In the genomic region with DNA sequence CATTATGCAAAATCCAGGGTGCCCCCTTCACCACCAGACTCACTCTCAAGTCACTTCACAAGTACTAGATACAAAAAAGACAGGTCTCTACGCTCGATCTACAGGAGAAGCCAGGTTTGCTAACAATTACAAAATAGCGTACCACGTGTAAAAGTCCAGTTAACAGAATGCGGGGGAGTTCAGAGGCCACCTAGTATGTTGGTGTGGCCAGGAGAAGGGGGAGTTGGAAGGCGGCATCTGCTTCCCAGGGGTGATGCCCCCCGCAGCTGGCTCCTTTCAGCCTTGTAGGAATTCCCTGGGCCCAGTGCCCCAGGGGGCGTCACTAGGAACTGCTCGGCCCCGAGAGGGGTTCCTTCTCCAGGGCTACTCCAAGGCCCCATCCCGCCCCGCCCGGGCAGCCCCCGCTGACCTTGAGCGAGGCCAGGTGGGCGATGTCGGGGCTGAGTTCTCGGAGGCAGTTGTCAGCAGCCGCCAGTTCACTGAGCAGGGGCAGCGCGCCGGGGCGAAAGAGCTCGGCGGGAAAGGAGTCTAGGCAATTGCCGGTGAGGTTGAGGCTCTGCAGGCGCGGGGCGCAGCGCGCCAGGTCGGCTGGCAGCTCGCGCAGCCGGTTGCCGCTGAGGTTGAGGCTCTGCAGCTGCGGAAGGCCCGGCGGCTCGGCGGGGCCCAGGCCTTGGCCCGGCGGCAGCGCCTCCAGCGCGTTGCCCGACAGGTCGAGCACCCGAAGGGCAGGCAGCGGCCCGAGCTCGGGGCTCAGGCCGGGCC, we compare ENCODE assay signal across 9 cellular contexts. TPM values are rescaled to one million over a fixed set of nuclear protein-coding genes. Genes with fewer than 3 reads are reported as not detected.
DNase-seq lines count a peak whose midpoint lies in the region; ATAC-seq, FAIRE-seq and TF ChIP-seq lines count a peak whose summit lies in the region.
"Had no signal": no experiment of that assay in that cellular context is flagged by ENCODE, and none has a peak within 500 bp of the region (broad histone marks: within the 10 kb centered on the region; RNA-seq: fewer than 3 reads in every experiment).

No MANE protein-coding gene starts in this region.

- no peak overlapping the region for H4K8ac ChIP-seq in IMR-90 (ENCODE audit: low read depth in 2 of 2, low read length in 2 of 2)

- H3K9me3 ChIP-seq in IMR-90 (ENCODE audit: control insufficient read depth, insufficient read depth, low read length): no peaks in the 10 kb centered on the region

- no peak overlapping the region for H2BK20ac ChIP-seq in IMR-90 (ENCODE audit: low read depth, low read length)

- POLR2A ChIA-PET in activated CD4-positive, alpha-beta T cell treated with anti-CD3 and anti-CD28 coated beads, Interleukin-2, amount 10 ng/mL, durations not matched to agents 7 days and 5 days (lab: Charles Lee): no interaction called here
- POLR2A ChIA-PET in IMR-90 (lab: Charles Lee; ENCODE audit: unreplicated experiment): no interaction called here

- peak; percentile 13 for DNase-seq in activated CD4-positive, alpha-beta T cell treated with anti-CD3 and anti-CD28 coated beads, Interleukin-2, amount 10 ng/mL, durations not matched to agents 7 days and 5 days
- DNase-seq in activated CD4-positive, alpha-beta T cell treated with anti-CD3 and anti-CD28 coated beads for 4 hours: no peak
- no peak for DNase-seq in IMR-90
- peak; percentile 18 for DNase-seq in choroid plexus epithelial cell (ENCODE audit: low read depth)
- DNase-seq in naive B cell: no peak
- no peak for DNase-seq in NCI-H345 (lab: John Stamatoyannopoulos, UW)
- no peak for DNase-seq in RCC 7860 (ENCODE audit: low spot score)

- peak overlapping the region; percentile 93 for H2AK9ac ChIP-seq in IMR-90 (replicated peaks; ENCODE audit: low read depth, low read length, poor library complexity)

- H3K36me3 Mint-ChIP-seq in activated CD4-positive, alpha-beta T cell treated with anti-CD3 and anti-CD28 coated beads, Interleukin-2, amount 10 ng/mL, durations not matched to agents 7 days and 5 days (ENCODE audit: low read depth): peaks cover 8% of the 10 kb centered on the region
- no peaks in the 10 kb centered on the region for H3K36me3 Mint-ChIP-seq in naive B cell

- H3K4me3 ChIP-seq in IMR-90 (ENCODE audit: insufficient read depth, low read depth, low read length): peak overlapping the region; percentile 71
- H3K4me3 ChIP-seq in choroid plexus epithelial cell (ENCODE audit: low read depth, low read length): peak overlapping the region; percentile 77

- H3K79me1 ChIP-seq in IMR-90 (ENCODE audit: low read depth in 1 of 2, low read length in 2 of 2): peaks cover 8 to 39% of the 10 kb centered on the region in 2 experiments; a peak in 3 of 4 replicates

- peaks cover 7% of the 10 kb centered on the region; the same call in 1 of the 2 replicates for H3K4me1 ChIP-seq in IMR-90 (ENCODE audit: control insufficient read depth, insufficient read depth, low read length)

- no peak for TF ChIP-seq RAD21 in IMR-90 (IDR thresholded peaks at IDR 0.05; ENCODE audit: low read length)

- intact Hi-C loops in IMR-90 (cut with micrococcal nuclease): no loop called here

- peak overlapping the region; percentile 71; the same call in 1 of the 2 replicates for H4K5ac ChIP-seq in IMR-90 (ENCODE audit: low read depth, low read length)

- no peak overlapping the region for H3K18ac ChIP-seq in IMR-90 (ENCODE audit: low read depth, low read length)

- CTCF ChIA-PET in activated CD4-positive, alpha-beta T cell treated with anti-CD3 and anti-CD28 coated beads, Interleukin-2, amount 10 ng/mL, durations not matched to agents 7 days and 5 days (lab: Charles Lee): interaction anchor here (0.8 to 5.9 kb wide), 2 partner anchors 9 to 21 kb away, joined by 3 to 29 read pairs; no protein-coding TSS in a partner anchor
- CTCF ChIA-PET in IMR-90 (lab: Yijun Ruan, JAX): interaction anchor here (0.7 kb wide), 1 partner anchor 73 kb away, joined by 4 read pairs; no protein-coding TSS in a partner anchor

- peaks cover 38% of the 10 kb centered on the region for H4K20me1 ChIP-seq in IMR-90 (ENCODE audit: insufficient read depth, low read length)

- no peak for TF ChIP-seq POLR2A in IMR-90 (IDR thresholded peaks at IDR 0.05; ENCODE audit: low read depth, low read length)

- peak overlapping the region; percentile 58; the same call in 1 of the 2 replicates for H3K27ac ChIP-seq in IMR-90 (ENCODE audit: insufficient read depth, low read length)

- peak overlapping the region; percentile 97 for H2AFZ ChIP-seq in IMR-90 (replicated peaks; ENCODE audit: low read length, poor library complexity)

- no peak for FAIRE-seq in RCC 7860 (lab: Jason Lieb, UNC)
- FAIRE-seq: colon had no signal

- no peak overlapping the region for H3K14ac ChIP-seq in IMR-90 (replicated peaks; ENCODE audit: low read depth, low read length)

- peak overlapping the region; percentile 32; the same call in 1 of the 2 replicates for H3K4ac ChIP-seq in IMR-90 (ENCODE audit: low read depth, low read length)

- in situ Hi-C loops in IMR-90 (cut with MboI; ENCODE audit: low sequenced_read_pairs): no loop called here

- H3K27me3 Mint-ChIP-seq in activated CD4-positive, alpha-beta T cell treated with anti-CD3 and anti-CD28 coated beads, Interleukin-2, amount 10 ng/mL, durations not matched to agents 7 days and 5 days: no peaks in the 10 kb centered on the region
- H3K27me3 Mint-ChIP-seq in naive B cell: peaks cover 3 to 9% (median 8%) of the 10 kb centered on the region in 3 donors

- H3K9me3 Mint-ChIP-seq in activated CD4-positive, alpha-beta T cell treated with anti-CD3 and anti-CD28 coated beads, Interleukin-2, amount 10 ng/mL, durations not matched to agents 7 days and 5 days: no peaks in the 10 kb centered on the region
- H3K9me3 Mint-ChIP-seq in naive B cell: peaks cover 0 to 2% (median 0%) of the 10 kb centered on the region in 7 donors

- H3K4me1 Mint-ChIP-seq in activated CD4-positive, alpha-beta T cell treated with anti-CD3 and anti-CD28 coated beads, Interleukin-2, amount 10 ng/mL, durations not matched to agents 7 days and 5 days: peaks cover 44% of the 10 kb centered on the region
- peaks cover 28 to 47% (median 42%) of the 10 kb centered on the region in 3 donors for H3K4me1 Mint-ChIP-seq in naive B cell

- no peaks in the 10 kb centered on the region for H3K27me3 ChIP-seq in IMR-90 (ENCODE audit: control insufficient read depth, insufficient read depth, low read length)

- H2BK5ac ChIP-seq in IMR-90 (ENCODE audit: low read depth, low read length, poor library complexity, severe bottlenecking): no peak overlapping the region

- peak overlapping the region; percentile 87 for H3K9ac ChIP-seq in IMR-90 (ENCODE audit: low read depth, low read length)

- peak overlapping the region; percentile 82 for H3K4me3 Mint-ChIP-seq in activated CD4-positive, alpha-beta T cell treated with anti-CD3 and anti-CD28 coated beads, Interleukin-2, amount 10 ng/mL, durations not matched to agents 7 days and 5 days
- H3K4me3 Mint-ChIP-seq in naive B cell: peak overlapping the region; percentile 76 to 92 (median 89)

- peaks cover 4% of the 10 kb centered on the region; the same call in 1 of the 2 replicates for H3K9me1 ChIP-seq in IMR-90 (ENCODE audit: insufficient read depth, low read length)

- dilution Hi-C loops in IMR-90 (cut with HindIII; ENCODE audit: low sequenced_read_pairs, unreplicated experiment): no loop called here

- H3K56ac ChIP-seq in IMR-90 (ENCODE audit: extremely low read depth, insufficient read depth, low read length): no peak overlapping the region

- no peak overlapping the region; the same call in 1 of the 2 replicates for H2AK5ac ChIP-seq in IMR-90 (ENCODE audit: low read depth, low read length)

- peak overlapping the region; percentile 98 for H3K4me2 ChIP-seq in IMR-90 (ENCODE audit: low read depth, low read length)

- TF ChIP-seq CTCF in IMR-90 (conservative IDR thresholded peaks at IDR 0.05; ENCODE audit: low read depth, low read length) (no peak), choroid plexus epithelial cell (conservative IDR thresholded peaks at IDR 0.05; ENCODE audit: low read depth, low read length) (no peak)

- H4K91ac ChIP-seq in IMR-90 (ENCODE audit: insufficient read depth, low read depth, low read length): no peak overlapping the region

- no peak overlapping the region for H2BK15ac ChIP-seq in IMR-90 (ENCODE audit: low read depth, low read length)

- WGBS in IMR-90 (ENCODE audit: extremely low coverage in 2 of 2, insufficient read length in 1 of 2), 2 experiments: 2% methylated on average over 28 of the region's 53 CpGs; no CpG with 5 or more reads in 1 of the 2 experiments

- no TSS peak for BruUV-seq in IMR-90 (replicated peaks; lab: Mats Ljungman, UMichigan)

- no peak overlapping the region for H3K23ac ChIP-seq in IMR-90 (ENCODE audit: low read depth, low read length)

- peak; percentile 33 for ATAC-seq in IMR-90 (ENCODE audit: low read depth)
- no peak for ATAC-seq in naive B cell (ENCODE audit: low read depth in 2 of 2)
- no peak for ATAC-seq in GM21360 (IDR thresholded peaks at IDR 0.05; ENCODE audit: unreplicated experiment)

- no peak overlapping the region for H2BK120ac ChIP-seq in IMR-90 (ENCODE audit: low read depth, low read length)

- H3K36me3 ChIP-seq in IMR-90 (ENCODE audit: control insufficient read depth, insufficient read depth, low read length): peaks cover 11% of the 10 kb centered on the region

- H3K27ac Mint-ChIP-seq in activated CD4-positive, alpha-beta T cell treated with anti-CD3 and anti-CD28 coated beads, Interleukin-2, amount 10 ng/mL, durations not matched to agents 7 days and 5 days: peak overlapping the region; percentile 80
- peak overlapping the region in 3 of 6 donors; percentile 77 to 84 (median 81) for H3K27ac Mint-ChIP-seq in naive B cell

RNA-seq across cellular contexts. Expression of a gene that starts 0.7 kb away (rescaled TPM):
- total RNA-seq in activated CD4-positive, alpha-beta T cell treated with anti-CD3 and anti-CD28 coated beads, Interleukin-2, amount 10 ng/mL, durations not matched to agents 7 days and 5 days: 10 to 100 TPM; 37.7 to 42.7 TPM
- 15.2 and 23.1 TPM in 2 replicates for total RNA-seq in IMR-90 (2012; rRNA removed)
- polyA plus RNA-seq in IMR-90 (2012; rRNA removed) (19.2 and 19.7 TPM in 2 replicates), naive B cell (ENCODE audit: low read depth in 6 of 6) (10 to 100 TPM; 13.6 to 30.8 (median 26.9) TPM)
- 18.0 and 18.8 TPM in 2 replicates for polyA plus RNA-seq in IMR-90 (2012; cell fraction: cytosol; rRNA removed)
- polyA plus RNA-seq in IMR-90 (2012; cell fraction: nucleus; rRNA removed; ENCODE audit: low replicate concordance): 28.6 and 36.5 TPM in 2 replicates

RNA-seq across cellular contexts. Expression of a gene that starts 23.1 kb away (rescaled TPM):
- under 1 TPM in 1 of 2 experiments, not detected in 1; 0.71 TPM for total RNA-seq in activated CD4-positive, alpha-beta T cell treated with anti-CD3 and anti-CD28 coated beads, Interleukin-2, amount 10 ng/mL, durations not matched to agents 7 days and 5 days
- total RNA-seq in IMR-90 (2012; rRNA removed): 0.90 and 1.9 TPM in 2 replicates
- polyA plus RNA-seq in IMR-90 (2012; rRNA removed) (3.4 and 7.6 TPM in 2 replicates), naive B cell (ENCODE audit: low read depth in 6 of 6) (1 to 10 TPM in 3 of 6 donors, under 1 TPM in 2, not detected in 1; 0.82 to 2.2 (median 1.4) TPM)
- polyA plus RNA-seq in IMR-90 (2012; cell fraction: cytosol; rRNA removed): 2.4 and 11.2 TPM in 2 replicates
- 1.2 and 5.9 TPM in 2 replicates for polyA plus RNA-seq in IMR-90 (2012; cell fraction: nucleus; rRNA removed; ENCODE audit: low replicate concordance)

RNA-seq across cellular contexts. Expression of a gene that starts 43.4 kb away (rescaled TPM):
- not detected for total RNA-seq in activated CD4-positive, alpha-beta T cell treated with anti-CD3 and anti-CD28 coated beads, Interleukin-2, amount 10 ng/mL, durations not matched to agents 7 days and 5 days
- total RNA-seq in IMR-90 (2012; rRNA removed): not detected in 2 replicates
- polyA plus RNA-seq in IMR-90 (2012; rRNA removed) (not detected in 2 replicates), naive B cell (ENCODE audit: low read depth in 6 of 6) (not detected)
- polyA plus RNA-seq in IMR-90 (2012; cell fraction: cytosol; rRNA removed): not detected in 2 replicates
- polyA plus RNA-seq in IMR-90 (2012; cell fraction: nucleus; rRNA removed; ENCODE audit: low replicate concordance): not detected in 2 replicates

Comparison
In these comparisons a context has a peak if more than half of its experiments do, and no peak if none do; other contexts are left out.
1. DNase-seq: peak in activated CD4-positive, alpha-beta T cell treated with anti-CD3 and anti-CD28 coated beads, Interleukin-2, amount 10 ng/mL, durations not matched to agents 7 days and 5 days (single experiment) and choroid plexus epithelial cell (single experiment); none in activated CD4-positive, alpha-beta T cell treated with anti-CD3 and anti-CD28 coated beads for 4 hours (0 of 2), IMR-90 (single experiment), naive B cell (single experiment), NCI-H345 (single experiment) and RCC 7860 (single experiment).